8 cellular contexts compared by ENCODE assay signal in genomic region chr5:141369994-141370848, GRCh38. TPM values are rescaled to one million over a fixed set of nuclear protein-coding genes. Genes with fewer than 3 reads are reported as not detected.
DNase-seq lines count a peak whose midpoint lies in the region; ATAC-seq and TF ChIP-seq lines count a peak whose summit lies in the region.

TSS of gene PCDHGB3 (plus strand) at chr5:141370242. CDS start at chr5:141370395, 153 bp downstream.

- peak; percentile 81 for ATAC-seq in CD8-positive, alpha-beta T cell
- ATAC-seq in GM21367 (IDR thresholded peaks at IDR 0.05; ENCODE audit: unreplicated experiment): peak; percentile 91
- peak; percentile 90 for ATAC-seq in left lobe of liver
- no peak for ATAC-seq in aorta (ENCODE audit: low FRiP score)

- WGBS in aorta, 2 donors: 14 to 17% methylated on average over 32 of the region's 32 CpGs

- DNase-seq in CD8-positive, alpha-beta T cell: peak in 3 of 7 experiments; percentile 31 to 44 (median 36)
- no peak for DNase-seq in astrocyte of the cerebellum (ENCODE audit: low read depth)
- peak; percentile 44 for DNase-seq in left lobe of liver (ENCODE audit: low spot score)
- no peak for DNase-seq in SJCRH30
- no peak for DNase-seq in aorta
- DNase-seq in DMS153 treated with DMSO at 0.1 percent for 48 hours (lab: John Stamatoyannopoulos, UW; ENCODE audit: unreplicated experiment): no peak

- TF ChIP-seq CTCF in CD8-positive, alpha-beta T cell (IDR thresholded peaks at IDR 0.05): no peak
- TF ChIP-seq CTCF in astrocyte of the cerebellum (IDR thresholded peaks at IDR 0.05; ENCODE audit: low read depth, low read length, missing control alignments): peak; percentile 36

- peaks cover 16% of the 10 kb centered on the region for H3K27me3 ChIP-seq in CD8-positive, alpha-beta T cell (ENCODE audit: insufficient read depth, low read length)
- H3K27me3 ChIP-seq in SJCRH30 (no peaks in the 10 kb centered on the region), aorta (ENCODE audit: control insufficient read depth in 1 of 2, insufficient read depth in 2 of 2, low read length in 1 of 2) (no peaks in the 10 kb centered on the region)

- peak within 1 kb of the TSS; percentile 61 for H3K4me3 Mint-ChIP-seq in CD8-positive, alpha-beta T cell
- H3K4me3 Mint-ChIP-seq in IgD-negative memory B cell: peak within 1 kb of the TSS; percentile 88 to 97 (median 92)

- peaks cover 2% of the 10 kb centered on the region for H3K36me3 Mint-ChIP-seq in CD8-positive, alpha-beta T cell
- H3K36me3 Mint-ChIP-seq in IgD-negative memory B cell: peaks cover 4% of the 10 kb centered on the region

- peaks cover 5% of the 10 kb centered on the region for H3K9me3 ChIP-seq in CD8-positive, alpha-beta T cell (ENCODE audit: low read length)
- H3K9me3 ChIP-seq in SJCRH30 (replicated peaks) (peaks cover 27% of the 10 kb centered on the region), aorta (ENCODE audit: control insufficient read depth, low read length) (peaks cover 45% of the 10 kb centered on the region)

- no peaks in the 10 kb centered on the region for H3K36me3 ChIP-seq in CD8-positive, alpha-beta T cell (ENCODE audit: insufficient read depth, low read length)
- peaks cover 65% of the 10 kb centered on the region for H3K36me3 ChIP-seq in SJCRH30
- H3K36me3 ChIP-seq in aorta (ENCODE audit: control insufficient read depth in 1 of 2, insufficient read depth in 2 of 2, low read length in 1 of 2): no peaks in the 10 kb centered on the region

- H3K9me3 Mint-ChIP-seq in CD8-positive, alpha-beta T cell: peaks cover 18% of the 10 kb centered on the region
- peaks cover 8 to 14% (median 13%) of the 10 kb centered on the region in 3 donors for H3K9me3 Mint-ChIP-seq in IgD-negative memory B cell

- peaks cover 5% of the 10 kb centered on the region for H3K4me1 Mint-ChIP-seq in CD8-positive, alpha-beta T cell (ENCODE audit: low read depth)
- H3K4me1 Mint-ChIP-seq in IgD-negative memory B cell: peaks cover 2 to 5% (median 4%) of the 10 kb centered on the region in 3 donors

- CTCF ChIA-PET in CD8-positive, alpha-beta T cell (lab: Charles Lee): interaction anchor here (0.8 to 1.1 kb wide), 4 partner anchors 49 to 198 kb away, joined by 3 read pairs; partner anchors contain the start of gene TAF7

- in situ Hi-C loops in astrocyte of the cerebellum (cut with HindIII; ENCODE audit: low sequenced_read_pairs): no loop called here

- H3K27me3 Mint-ChIP-seq in CD8-positive, alpha-beta T cell (ENCODE audit: low read depth): peaks cover 66% of the 10 kb centered on the region
- peaks cover 35% of the 10 kb centered on the region for H3K27me3 Mint-ChIP-seq in IgD-negative memory B cell

- POLR2A ChIA-PET in CD8-positive, alpha-beta T cell (lab: Charles Lee): no interaction called here

- H3K27ac ChIP-seq in CD8-positive, alpha-beta T cell (ENCODE audit: low read depth, low read length): no peak within 1 kb of the TSS
- H3K27ac ChIP-seq in SJCRH30 (no peak within 1 kb of the TSS), aorta (ENCODE audit: low read depth in 1 of 2, low read length in 2 of 2) (no peak within 1 kb of the TSS)

- H3K4me1 ChIP-seq in CD8-positive, alpha-beta T cell (ENCODE audit: insufficient read depth, low read length): no peaks in the 10 kb centered on the region
- no peaks in the 10 kb centered on the region for H3K4me1 ChIP-seq in SJCRH30
- H3K4me1 ChIP-seq in aorta (ENCODE audit: control insufficient read depth in 1 of 2, insufficient read depth in 2 of 2, low read length in 2 of 2): no peaks in the 10 kb centered on the region

- intact Hi-C loops in CD8-positive, alpha-beta T cell (cut with DNase I, micrococcal nuclease): no loop called here
- intact Hi-C loops in aorta (cut with DNase I): loop anchor here in 1 of 2 donors (5.0 kb wide), 1 partner anchor 52 kb away; the partner anchor contains the start of gene PCDHGA11

- H3K4me3 ChIP-seq in CD8-positive, alpha-beta T cell (ENCODE audit: low read depth, low read length): peak within 1 kb of the TSS; percentile 31
- H3K4me3 ChIP-seq in astrocyte of the cerebellum (ENCODE audit: low read depth, low read length) (peak within 1 kb of the TSS; percentile 23), SJCRH30 (no peak within 1 kb of the TSS), aorta (ENCODE audit: low read length in 2 of 2) (no peak within 1 kb of the TSS)

- H3K27ac Mint-ChIP-seq in CD8-positive, alpha-beta T cell: no peak within 1 kb of the TSS
- H3K27ac Mint-ChIP-seq in IgD-negative memory B cell: peak within 1 kb of the TSS; percentile 67 to 74 (median 72)

RNA-seq across cellular contexts. Expression of gene PCDHGB3, which starts in this region (rescaled TPM):
- under 1 TPM in 1 of 2 experiments, not detected in 1; 0.22 TPM for total RNA-seq in CD8-positive, alpha-beta T cell
- polyA plus RNA-seq in IgD-negative memory B cell (not detected), aorta (under 1 TPM in 1 of 2 donors, not detected in 1; 0.82 TPM)
- total RNA-seq in left lobe of liver (0.83 TPM), aorta (1 to 10 TPM; 7.4 to 9.7 TPM)
- total RNA-seq in SJCRH30 (2014; rRNA removed; shearing (Covaris generic)): 5.2 and 7.4 TPM in 2 replicates

Comparison
In these comparisons a context has a peak if more than half of its experiments do, and no peak if none do; other contexts are left out.
1. Peak in ATAC-seq and H3K4me3 ChIP-seq in CD8-positive, alpha-beta T cell; RNA of the gene not detected or under 1 TPM.
2. Peak in DNase-seq and ATAC-seq in left lobe of liver; RNA of the gene not detected or under 1 TPM.